Comparison of ENCODE assay signal across 8 cellular contexts in genomic region chr18:9612215-9612830, GRCh38. TPM values are rescaled to one million over a fixed set of nuclear protein-coding genes. Genes with fewer than 3 reads are reported as not detected.
A peak's percentile ranks its signal among the peaks of the same experiment; 100 is the strongest.
DNase-seq lines count a peak whose midpoint lies in the region; ATAC-seq, FAIRE-seq and TF ChIP-seq lines count a peak whose summit lies in the region.

No MANE protein-coding gene starts in this region.

- H3K9me1 ChIP-seq in keratinocyte (ENCODE audit: control insufficient read depth, extremely low read depth, insufficient read depth, low read length), result peaks cover 3% of the 10 kb centered on the region

- WGBS in GM23248 (ENCODE audit: low coverage in 1 of 2, low lambda C conversion rate in 2 of 2, missing lambda C conversion rate in 2 of 2), 2 experiments, result 53 to 56% methylated on average over 3 of the region's 3 CpGs

- no peaks in the 10 kb centered on the region for H3K9me3 ChIP-seq in GM23248 (ENCODE audit: low read depth)
- no peaks in the 10 kb centered on the region for H3K9me3 ChIP-seq in breast epithelium
- no peaks in the 10 kb centered on the region for H3K9me3 ChIP-seq in keratinocyte (ENCODE audit: control insufficient read depth, low read depth, low read length)

- intact Hi-C loops in breast epithelium (cut with DNase I; ENCODE audit: low total_unique reads), result no loop called here

- DNase-seq in DMS 273 (lab: John Stamatoyannopoulos, UW; ENCODE audit: unreplicated experiment) (peak; percentile 68), GM23248 (peak; percentile 75), NCI-H1048 (lab: John Stamatoyannopoulos, UW) (peak; percentile 14), SKM-1 treated with dmso at 0.1 percent for 144 hours (lab: John Stamatoyannopoulos, UW; ENCODE audit: unreplicated experiment) (peak; percentile 53), breast epithelium (ENCODE audit: low spot score in 2 of 2) (peak in 1 of 2 donors; percentile 43), keratinocyte (ENCODE audit: low read depth, low spot score) (no peak)
- peak; percentile 10 for DNase-seq in stimulated activated CD4-positive, alpha-beta T cell treated with anti-CD3 and anti-CD28 coated beads, Interleukin-4, amount 100 ng/mL, for 1 hour

- H3K9ac ChIP-seq in GM23248 (peak overlapping the region; percentile 92), keratinocyte (ENCODE audit: control insufficient read depth, extremely low read depth, insufficient read depth, low read length) (peak overlapping the region; percentile 97)

- no peaks in the 10 kb centered on the region for H3K27me3 ChIP-seq in GM23248 (replicated peaks; ENCODE audit: insufficient read depth)
- H3K27me3 ChIP-seq in breast epithelium, result no peaks in the 10 kb centered on the region
- no peaks in the 10 kb centered on the region for H3K27me3 ChIP-seq in keratinocyte (ENCODE audit: control insufficient read depth, extremely low read depth, insufficient read depth, low read length)

- no peaks in the 10 kb centered on the region for H3K36me3 ChIP-seq in GM23248 (ENCODE audit: low read depth)
- H3K36me3 ChIP-seq in breast epithelium, result no peaks in the 10 kb centered on the region
- peaks cover 6 to 16% of the 10 kb centered on the region in 2 experiments for H3K36me3 ChIP-seq in keratinocyte (ENCODE audit: control insufficient read depth in 2 of 2, extremely low read depth in 1 of 2, insufficient read depth in 2 of 2, low read length in 2 of 2)

- H3K4me1 ChIP-seq in GM23248 (ENCODE audit: insufficient read depth) (peaks cover 43% of the 10 kb centered on the region), breast epithelium (peaks cover 0 to 6% of the 10 kb centered on the region in 2 donors), keratinocyte (ENCODE audit: control insufficient read depth, extremely low read depth, insufficient read depth, low read length) (peaks cover 58% of the 10 kb centered on the region)

- H3K27ac ChIP-seq in GM23248, result peak overlapping the region; percentile 85
- H3K27ac ChIP-seq in breast epithelium, result peak overlapping the region in 1 of 2 donors; percentile 98
- H3K27ac ChIP-seq in keratinocyte (ENCODE audit: control insufficient read depth, insufficient read depth, low read length), result peak overlapping the region; percentile 95

- no peak for TF ChIP-seq POLR2A in breast epithelium (IDR thresholded peaks at IDR 0.05)

- no peaks in the 10 kb centered on the region for H3K9me2 ChIP-seq in GM23248 (ENCODE audit: insufficient read depth)

- H3K4me3 ChIP-seq in GM23248 (peak overlapping the region; percentile 94), breast epithelium (peak overlapping the region in 2 of 3 donors; percentile 88 to 97), keratinocyte (ENCODE audit: control insufficient read depth in 2 of 3, extremely low read depth in 1 of 3, insufficient read depth in 2 of 3, low read depth in 1 of 3, low read length in 3 of 3) (peak overlapping the region; percentile 83 to 98 (median 87))

- peaks cover 73% of the 10 kb centered on the region for H3K79me2 ChIP-seq in GM23248 (ENCODE audit: insufficient read depth)
- H3K79me2 ChIP-seq in keratinocyte (ENCODE audit: control insufficient read depth, insufficient read depth, low read length), result peaks cover 74% of the 10 kb centered on the region

- H2AFZ ChIP-seq in GM23248 (no peak overlapping the region), keratinocyte (ENCODE audit: control insufficient read depth, low read length) (no peak overlapping the region)

- in situ Hi-C loops in GM23248 (cut with MboI), result no loop called here

- peaks cover 8% of the 10 kb centered on the region for H4K20me1 ChIP-seq in GM23248 (ENCODE audit: insufficient read depth)
- H4K20me1 ChIP-seq in keratinocyte (ENCODE audit: control insufficient read depth, extremely low read depth, insufficient read depth, low read length), result peaks cover 19% of the 10 kb centered on the region

- peak; percentile 73 for FAIRE-seq in keratinocyte (lab: Jason Lieb, UNC)

- H3K4me2 ChIP-seq in GM23248 (ENCODE audit: unreplicated experiment) (peak overlapping the region; percentile 96), keratinocyte (ENCODE audit: control insufficient read depth, extremely low read depth, insufficient read depth, low read depth, low read length) (peak overlapping the region; percentile 85)

- dilution Hi-C loops in keratinocyte (cut with MboI; ENCODE audit: extremely low pct_ligation_motif_present, low sequenced_read_pairs), result no loop called here

- ATAC-seq in HG03457 (IDR thresholded peaks at IDR 0.05; ENCODE audit: unreplicated experiment), result no peak

- TF ChIP-seq CTCF in breast epithelium (IDR thresholded peaks at IDR 0.05), result peak; percentile 39 to 62 (median 62)
- TF ChIP-seq CTCF in keratinocyte (optimal IDR thresholded peaks at IDR 0.05 in 1 of 3, IDR thresholded peaks at IDR 0.05 in 1 of 3, conservative IDR thresholded peaks at IDR 0.05 in 1 of 3; ENCODE audit: extremely low read depth in 1 of 3, insufficient read depth in 2 of 3, low read length in 3 of 3), result peak; percentile 71 to 84 (median 81)

- H3F3A ChIP-seq in GM23248 (ENCODE audit: insufficient read depth), result peaks cover 52% of the 10 kb centered on the region

RNA-seq across cellular contexts. Expression of gene PPP4R1, which starts 2.0 kb away (rescaled TPM):
- total RNA-seq in GM23248 (2014; rRNA removed; shearing (Covaris generic)), result 85.5 and 97.9 TPM in 2 replicates
- 31.8 and 33.0 TPM in 2 replicates for polyA plus RNA-seq in GM23248 (2016; fragmentation: Nextera tagmentation; extraction: Ambion mirVana)
- total RNA-seq in breast epithelium, result 100 to 1,000 TPM in 1 of 3 donors, 10 to 100 TPM in 2; 66.7 to 139 (median 93.4) TPM
- polyA plus RNA-seq in keratinocyte, result 200 to 221 TPM (median 209 TPM) in 3 replicates
- polyA plus RNA-seq in keratinocyte (2011; ENCODE audit: low read depth), result 101 TPM
- 119 and 143 TPM in 2 replicates for polyA plus RNA-seq in keratinocyte (2011; cell fraction: cytosol; rRNA removed)
- polyA plus RNA-seq in keratinocyte (2011; cell fraction: nucleus; rRNA removed), result 275 and 293 TPM in 2 replicates
- 83.8 and 102 TPM in 2 replicates for polyA plus RNA-seq in keratinocyte (2012; ENCODE audit: low replicate concordance)
- polyA minus RNA-seq in keratinocyte, result 216 to 410 TPM (median 387 TPM) in 3 replicates
- 124 TPM for polyA minus RNA-seq in keratinocyte (2011; cell fraction: cytosol; rRNA and poly(A)+ RNA removed)
- 142 and 262 TPM in 2 replicates for polyA minus RNA-seq in keratinocyte (2011; cell fraction: nucleus; rRNA and poly(A)+ RNA removed)
